25 cellular contexts compared by ENCODE assay signal in genomic region chr5:171826132-171826531, GRCh38. TPM values are rescaled to one million over a fixed set of nuclear protein-coding genes. Genes with fewer than 3 reads are reported as not detected.
"Had no signal": no experiment of that assay in that cellular context is flagged by ENCODE, and none has a peak within 500 bp of the region (broad histone marks: within the 10 kb centered on the region; RNA-seq: fewer than 3 reads in every experiment).

No MANE protein-coding gene starts in this region.

- H3K4me1 ChIP-seq: colonic mucosa, suprapubic skin had no signal

- H3K9me3 ChIP-seq: colonic mucosa had no signal

- H3K36me3 ChIP-seq: colonic mucosa, suprapubic skin had no signal

- DNase-seq: activated CD4-positive, alpha-beta T cell treated with anti-CD3 and anti-CD28 coated beads for 1 hour; activated CD4-positive, alpha-beta T cell treated with anti-CD3 and anti-CD28 coated beads, Interleukin-2, amount 50 U/mL, for 48 hours; activated CD8-positive, alpha-beta memory T cell treated with anti-CD3 and anti-CD28 coated beads, Interleukin-2, amount 10 ng/mL, durations not matched to agents 7 days and 5 days; activated naive CD4-positive, alpha-beta T cell treated with anti-CD3 and anti-CD28 coated beads, Interleukin-2, amount 50 U/mL, for 16 hours; activated T-cell treated with anti-CD3 and anti-CD28 coated beads, Interleukin-2, amount 50 U/mL, for 1 hour; colonic mucosa; foreskin fibroblast; hippocampal formation; kidney; posterior cingulate gyrus; small intestine; stimulated activated CD4-positive, alpha-beta T cell treated with anti-CD3 and anti-CD28 coated beads, Interleukin-4, amount 100 ng/mL, for 4 hours; stimulated activated CD8-positive, alpha-beta memory T cell treated with anti-CD3 and anti-CD28 coated beads, Interleukin-4, amount 100 ng/mL, for 48 hours; stimulated activated naive CD8-positive, alpha-beta T cell treated with anti-CD3 and anti-CD28 coated beads, Interleukin-15, Interleukin-2, amounts not matched to agents 100 U/mL and 50 U/mL, for 24 hours; T1000; trophoblast cell had no signal

- H3K27me3 ChIP-seq: colonic mucosa, suprapubic skin had no signal

- ATAC-seq: activated CD8-positive, alpha-beta memory T cell treated with anti-CD3 and anti-CD28 coated beads, Interleukin-2, amount 10 ng/mL, durations not matched to agents 7 days and 5 days; esophagus mucosa; natural killer cell treated with Interleukin-12 subunit alpha and Interleukin-12 subunit beta and Interleukin-15 and Interleukin-18, amount 100 ng/mL, for 72 hours; stimulated activated naive CD8-positive, alpha-beta T cell treated with anti-CD3 and anti-CD28 coated beads, Interleukin-15, Interleukin-2, amounts not matched to agents 100 U/mL and 50 U/mL, for 24 hours had no signal

- H3K27ac ChIP-seq: colonic mucosa, suprapubic skin, VCaP had no signal

- H3K4me3 ChIP-seq: colonic mucosa, suprapubic skin had no signal

RNA-seq across cellular contexts. Expression of gene SMIM23, which starts 40.5 kb away (rescaled TPM):
- total RNA-seq: activated CD8-positive, alpha-beta memory T cell treated with anti-CD3 and anti-CD28 coated beads, Interleukin-2, amount 10 ng/mL, durations not matched to agents 7 days and 5 days; activated T-helper 2 cell treated with anti-CD3 and anti-CD28 coated beads, Interferon-gamma antibody, Interleukin-2, Interleukin-4, amounts not matched to agents 10 μg/mL and 5 μg/mL and 100 μg/mL, durations not matched to agents 14 hours and 24 hours and 36 hours; cardiac septum; colonic mucosa; esophagus mucosa; kidney; lower leg skin; mesenteric fat pad; natural killer cell treated with Interleukin-12 subunit alpha and Interleukin-12 subunit beta and Interleukin-15 and Interleukin-18, amount 100 ng/mL, for 72 hours; suprapubic skin had no signal
- polyA plus RNA-seq: adipose tissue, small intestine had no signal
